ENCODE assay signal across 12 cellular contexts in genomic region chr4:113539408-113539807, GRCh38.
DNase-seq lines count a peak whose midpoint lies in the region; ATAC-seq and TF ChIP-seq lines count a peak whose summit lies in the region.
"Had no signal": no experiment of that assay in that cellular context is flagged by ENCODE, and none has a peak within 500 bp of the region (broad histone marks: within the 10 kb centered on the region; RNA-seq: fewer than 3 reads in every experiment).

No MANE protein-coding gene starts in this region.

- no peak for DNase-seq in activated CD8-positive, alpha-beta memory T cell treated with anti-CD3 and anti-CD28 coated beads, Interleukin-2, amount 10 ng/mL, durations not matched to agents 7 days and 5 days
- DNase-seq in activated CD8-positive, alpha-beta memory T cell treated with anti-CD3 and anti-CD28 coated beads, Interleukin-2, amount 50 U/mL, for 4 hours, result no peak
- peak; percentile 37 to 42 for DNase-seq in activated T-cell treated with anti-CD3 and anti-CD28 coated beads, Interleukin-2, amount 50 U/mL, for 72 hours
- DNase-seq in skeletal muscle cell (ENCODE audit: low read depth) (peak; percentile 13), esophagus squamous epithelium (lab: John Stamatoyannopoulos, UW) (no peak), testis (no peak)
- DNase-seq: activated B cell treated with CpG ODN at 0.5 μM for 24 hours; NCI-H1694; stimulated activated naive CD4-positive, alpha-beta T cell treated with Interleukin-2 at 50 U/mL for 16 hours had no signal

- H3K9me3 Mint-ChIP-seq in activated CD8-positive, alpha-beta memory T cell treated with anti-CD3 and anti-CD28 coated beads, Interleukin-2, amount 10 ng/mL, durations not matched to agents 7 days and 5 days (ENCODE audit: low read depth), result no peaks in the 10 kb centered on the region
- no peaks in the 10 kb centered on the region for H3K9me3 Mint-ChIP-seq in activated T-cell treated with anti-CD3 and anti-CD28 coated beads, Interleukin-2, amount 50 U/mL, for 72 hours
- H3K9me3 Mint-ChIP-seq: activated B cell treated with CpG ODN at 0.5 μM for 24 hours had no signal

- peaks cover 14% of the 10 kb centered on the region for H3K4me1 Mint-ChIP-seq in activated CD8-positive, alpha-beta memory T cell treated with anti-CD3 and anti-CD28 coated beads, Interleukin-2, amount 10 ng/mL, durations not matched to agents 7 days and 5 days
- H3K4me1 Mint-ChIP-seq in activated T-cell treated with anti-CD3 and anti-CD28 coated beads, Interleukin-2, amount 50 U/mL, for 72 hours (ENCODE audit: low read depth), result peaks cover 37% of the 10 kb centered on the region

- no peak overlapping the region for H3K27ac Mint-ChIP-seq in activated CD8-positive, alpha-beta memory T cell treated with anti-CD3 and anti-CD28 coated beads, Interleukin-2, amount 10 ng/mL, durations not matched to agents 7 days and 5 days
- peak overlapping the region; percentile 64 for H3K27ac Mint-ChIP-seq in activated T-cell treated with anti-CD3 and anti-CD28 coated beads, Interleukin-2, amount 50 U/mL, for 72 hours
- H3K27ac Mint-ChIP-seq: activated B cell treated with CpG ODN at 0.5 μM for 24 hours had no signal

- H3K4me1 ChIP-seq in esophagus squamous epithelium, result peaks cover 0 to 12% (median 3%) of the 10 kb centered on the region in 3 donors
- H3K4me1 ChIP-seq in testis, result no peaks in the 10 kb centered on the region

- H3K4me3 Mint-ChIP-seq in activated CD8-positive, alpha-beta memory T cell treated with anti-CD3 and anti-CD28 coated beads, Interleukin-2, amount 10 ng/mL, durations not matched to agents 7 days and 5 days, result no peak overlapping the region
- peak overlapping the region; percentile 3 to 26 for H3K4me3 Mint-ChIP-seq in activated T-cell treated with anti-CD3 and anti-CD28 coated beads, Interleukin-2, amount 50 U/mL, for 72 hours
- H3K4me3 Mint-ChIP-seq: activated B cell treated with CpG ODN at 0.5 μM for 24 hours had no signal

- H3K36me3 Mint-ChIP-seq in activated CD8-positive, alpha-beta memory T cell treated with anti-CD3 and anti-CD28 coated beads, Interleukin-2, amount 10 ng/mL, durations not matched to agents 7 days and 5 days, result peaks cover 20% of the 10 kb centered on the region
- peaks cover 5 to 30% of the 10 kb centered on the region in 2 donors for H3K36me3 Mint-ChIP-seq in activated T-cell treated with anti-CD3 and anti-CD28 coated beads, Interleukin-2, amount 50 U/mL, for 72 hours (ENCODE audit: insufficient read depth in 2 of 2)

- H3K27ac ChIP-seq in esophagus squamous epithelium, result no peak overlapping the region
- no peak overlapping the region for H3K27ac ChIP-seq in testis
- H3K27ac ChIP-seq: BLaER1 had no signal

- 54 to 55% methylated on average over 3 of the region's 3 CpGs for WGBS in esophagus squamous epithelium, 2 donors
- 74 to 86% methylated on average over 3 of the region's 3 CpGs for WGBS in testis, 2 donors

- H3K9me3 ChIP-seq in esophagus squamous epithelium (no peaks in the 10 kb centered on the region), testis (no peaks in the 10 kb centered on the region)

- intact Hi-C loops in esophagus squamous epithelium (cut with DNase I), result no loop called here
- intact Hi-C loops in testis (cut with DNase I; ENCODE audit: low total_unique reads), result no loop called here

- peak; percentile 73 for ATAC-seq in activated CD8-positive, alpha-beta memory T cell treated with anti-CD3 and anti-CD28 coated beads, Interleukin-2, amount 10 ng/mL, durations not matched to agents 7 days and 5 days
- ATAC-seq in HG02642 (IDR thresholded peaks at IDR 0.05; ENCODE audit: poor library complexity, unreplicated experiment), result peak; percentile 83
- ATAC-seq in activated T-cell treated with anti-CD3 and anti-CD28 coated beads, Interleukin-2, amount 50 U/mL, for 72 hours (replicated peaks in 1 of 2), result peak; percentile 90 to 95
- no peak for ATAC-seq in GM21381 (IDR thresholded peaks at IDR 0.05; ENCODE audit: unreplicated experiment)

- CTCF ChIA-PET in activated CD8-positive, alpha-beta memory T cell treated with anti-CD3 and anti-CD28 coated beads, Interleukin-2, amount 10 ng/mL, durations not matched to agents 7 days and 5 days (lab: Charles Lee), result interaction anchor here (0.7 to 1.2 kb wide), 2 partner anchors 8 to 11 kb away, joined by 3 to 5 read pairs; no protein-coding TSS in a partner anchor

- H3K36me3 ChIP-seq in esophagus squamous epithelium, result no peaks in the 10 kb centered on the region
- no peaks in the 10 kb centered on the region for H3K36me3 ChIP-seq in testis (ENCODE audit: low read depth, missing control alignments)

- H3K4me3 ChIP-seq in skeletal muscle cell (ENCODE audit: low read depth, low read length) (no peak overlapping the region), esophagus squamous epithelium (no peak overlapping the region), testis (no peak overlapping the region)
- H3K4me3 ChIP-seq: BLaER1 had no signal

- H3K27me3 Mint-ChIP-seq in activated CD8-positive, alpha-beta memory T cell treated with anti-CD3 and anti-CD28 coated beads, Interleukin-2, amount 10 ng/mL, durations not matched to agents 7 days and 5 days, result no peaks in the 10 kb centered on the region
- no peaks in the 10 kb centered on the region for H3K27me3 Mint-ChIP-seq in activated T-cell treated with anti-CD3 and anti-CD28 coated beads, Interleukin-2, amount 50 U/mL, for 72 hours (ENCODE audit: low read depth)
- H3K27me3 Mint-ChIP-seq: activated B cell treated with CpG ODN at 0.5 μM for 24 hours had no signal

- H3K27me3 ChIP-seq in esophagus squamous epithelium (no peaks in the 10 kb centered on the region), testis (no peaks in the 10 kb centered on the region)
- H3K27me3 ChIP-seq: BLaER1 had no signal

- no peak for TF ChIP-seq POLR2A in esophagus squamous epithelium (IDR thresholded peaks at IDR 0.05)
- no peak for TF ChIP-seq POLR2A in testis (IDR thresholded peaks at IDR 0.05)

- no peak for TF ChIP-seq CTCF in esophagus squamous epithelium (IDR thresholded peaks at IDR 0.05)
- no peak for TF ChIP-seq CTCF in testis (IDR thresholded peaks at IDR 0.05)

Comparison
In these comparisons a context has a peak if more than half of its experiments do, and no peak if none do; other contexts are left out.
1. DNase-seq: peak in activated T-cell treated with anti-CD3 and anti-CD28 coated beads, Interleukin-2, amount 50 U/mL, for 72 hours (2 of 2) and skeletal muscle cell (single experiment); none in activated CD8-positive, alpha-beta memory T cell treated with anti-CD3 and anti-CD28 coated beads, Interleukin-2, amount 10 ng/mL, durations not matched to agents 7 days and 5 days (single experiment), activated CD8-positive, alpha-beta memory T cell treated with anti-CD3 and anti-CD28 coated beads, Interleukin-2, amount 50 U/mL, for 4 hours (single experiment), esophagus squamous epithelium (single experiment) and testis (single experiment).